8 cellular contexts compared by ENCODE assay signal in the genomic region with DNA sequence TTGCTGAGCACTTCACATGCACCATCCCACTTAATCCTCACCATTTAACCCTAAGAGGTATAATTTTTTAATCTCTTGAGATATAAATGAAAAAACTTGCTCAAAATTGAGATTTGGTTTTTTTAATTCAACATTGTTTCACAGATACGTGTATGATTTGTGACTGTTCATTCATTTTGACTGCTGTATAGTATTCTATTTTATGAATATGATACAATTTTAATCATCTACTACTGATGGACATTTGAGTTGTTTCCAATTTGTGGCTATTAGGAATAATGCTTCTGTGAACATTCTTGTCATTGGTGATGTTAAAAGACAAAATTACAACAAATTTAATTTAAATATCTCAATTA. TPM values are rescaled to one million over a fixed set of nuclear protein-coding genes. Genes with fewer than 3 reads are reported as not detected.
A peak's percentile ranks its signal among the peaks of the same experiment; 100 is the strongest.
DNase-seq lines count a peak whose midpoint lies in the region; ATAC-seq, FAIRE-seq and TF ChIP-seq lines count a peak whose summit lies in the region.

No MANE protein-coding gene starts in this region.

- no peaks in the 10 kb centered on the region for H3K27me3 ChIP-seq in spleen (replicated peaks in 1 of 7)

- no peak for TF ChIP-seq POLR2A in spleen (IDR thresholded peaks at IDR 0.05)

- peaks cover 18% of the 10 kb centered on the region for H3K4me1 Mint-ChIP-seq in T-helper 2 cell treated with Interferon-gamma antibody and Interleukin-4, amounts not matched to agents 5 μg/mL and 100 μg/mL, for 36 hours (ENCODE audit: low read depth)
- H3K4me1 Mint-ChIP-seq in T-helper 17 cell: peaks cover 22% of the 10 kb centered on the region

- intact Hi-C loops in spleen (cut with DNase I; ENCODE audit: low total_unique reads): no loop called here

- TF ChIP-seq CTCF in fibroblast of the aortic adventitia (IDR thresholded peaks at IDR 0.05; ENCODE audit: insufficient read depth, low read length): no peak
- no peak for TF ChIP-seq CTCF in spleen (IDR thresholded peaks at IDR 0.05 in 8 of 11, conservative IDR thresholded peaks at IDR 0.05 in 3 of 11)

- H3K4me1 ChIP-seq in spleen: peaks cover 16 to 44% (median 28%) of the 10 kb centered on the region in 6 donors

- H3K9me3 ChIP-seq in T-helper 17 cell (ENCODE audit: control insufficient read depth, low read length, poor library complexity, severe bottlenecking) (peaks cover 2% of the 10 kb centered on the region), spleen (peaks cover 0 to 22% (median 18%) of the 10 kb centered on the region in 8 donors)

- ATAC-seq in T-helper 17 cell: no peak

- H3K36me3 ChIP-seq in spleen: peaks cover 0 to 11% (median 2%) of the 10 kb centered on the region in 6 donors

- peak overlapping the region in 6 of 8 donors; percentile 91 to 95 (median 94) for H3K27ac ChIP-seq in spleen

- no peak overlapping the region for H3K27ac Mint-ChIP-seq in T-helper 2 cell treated with Interferon-gamma antibody and Interleukin-4, amounts not matched to agents 5 μg/mL and 100 μg/mL, for 36 hours
- peak overlapping the region; percentile 95 for H3K27ac Mint-ChIP-seq in T-helper 17 cell

- H3K27me3 Mint-ChIP-seq in T-helper 2 cell treated with Interferon-gamma antibody and Interleukin-4, amounts not matched to agents 5 μg/mL and 100 μg/mL, for 36 hours (ENCODE audit: low read depth): peaks cover 2% of the 10 kb centered on the region
- H3K27me3 Mint-ChIP-seq in T-helper 17 cell: no peaks in the 10 kb centered on the region

- FAIRE-seq in RCC 7860 (lab: Jason Lieb, UNC): no peak

- H3K4me3 Mint-ChIP-seq in T-helper 2 cell treated with Interferon-gamma antibody and Interleukin-4, amounts not matched to agents 5 μg/mL and 100 μg/mL, for 36 hours: peak overlapping the region; percentile 32
- H3K4me3 Mint-ChIP-seq in T-helper 17 cell: peak overlapping the region; percentile 96

- 93 to 97% (median 94%) methylated on average over 1 of the region's 1 CpG for WGBS in spleen, 5 donors

- peaks cover 20% of the 10 kb centered on the region for H3K36me3 Mint-ChIP-seq in T-helper 2 cell treated with Interferon-gamma antibody and Interleukin-4, amounts not matched to agents 5 μg/mL and 100 μg/mL, for 36 hours (ENCODE audit: low read depth)
- peaks cover 5% of the 10 kb centered on the region for H3K36me3 Mint-ChIP-seq in T-helper 17 cell (ENCODE audit: low read depth)

- peaks cover 17% of the 10 kb centered on the region for H3K9me3 Mint-ChIP-seq in T-helper 2 cell treated with Interferon-gamma antibody and Interleukin-4, amounts not matched to agents 5 μg/mL and 100 μg/mL, for 36 hours

- DNase-seq in T-helper 2 cell treated with Interferon-gamma antibody and Interleukin-4, amounts not matched to agents 5 μg/mL and 100 μg/mL, for 36 hours (ENCODE audit: low spot score): no peak
- DNase-seq in T-helper 2 cell (no peak), T-helper 17 cell (no peak), fibroblast of the aortic adventitia (ENCODE audit: low read depth) (no peak), spleen (no peak), mucosa of gallbladder (ENCODE audit: low spot score) (no peak), T1000 (lab: John Stamatoyannopoulos, UW) (no peak), RCC 7860 (ENCODE audit: low spot score) (no peak)

- H3K4me3 ChIP-seq in fibroblast of the aortic adventitia (ENCODE audit: low read depth, low read length) (peak overlapping the region; percentile 93), spleen (peak overlapping the region in 7 of 8 donors; percentile 61 to 90 (median 77))

RNA-seq across cellular contexts. Expression of a gene that starts 0.6 kb away (rescaled TPM):
- total RNA-seq in T-helper 17 cell (10 to 100 TPM; 21.9 to 27.7 TPM), fibroblast of the aortic adventitia (ENCODE audit: low replicate concordance) (11.8 and 24.6 TPM in 2 replicates), spleen (10 to 100 TPM; 24.2 to 40.6 (median 33.1) TPM), mucosa of gallbladder (19.6 TPM)
- 10 to 100 TPM; 10.5 to 20.6 (median 14.1) TPM for polyA plus RNA-seq in spleen

RNA-seq across cellular contexts. Expression of a gene that starts 46.8 kb away (rescaled TPM):
- total RNA-seq in T-helper 17 cell: 10 to 100 TPM in 1 of 2 donors, 1 to 10 TPM in 1; 8.0 to 11.1 TPM
- 7.2 and 35.1 TPM in 2 replicates for total RNA-seq in fibroblast of the aortic adventitia (ENCODE audit: low replicate concordance)
- total RNA-seq in spleen: 10 to 100 TPM; 14.9 to 21.7 (median 18.9) TPM
- 1 to 10 TPM; 3.0 to 6.0 (median 3.8) TPM for polyA plus RNA-seq in spleen
- total RNA-seq in mucosa of gallbladder: 14.9 TPM

RNA-seq across cellular contexts. Expression of a gene that starts 47.2 kb away (rescaled TPM):
- total RNA-seq in T-helper 17 cell (10 to 100 TPM; 10.6 to 14.4 TPM), fibroblast of the aortic adventitia (ENCODE audit: low replicate concordance) (17.8 and 31.6 TPM in 2 replicates), spleen (10 to 100 TPM; 24.8 to 50.9 (median 33.5) TPM), mucosa of gallbladder (70.2 TPM)
- 10 to 100 TPM; 28.8 to 47.4 (median 34.8) TPM for polyA plus RNA-seq in spleen
